In genomic region chr1:29906927-29907326, GRCh38 we compare ENCODE assay signal across 30 cellular contexts.
"Had no signal": no experiment of that assay in that cellular context is flagged by ENCODE, and none has a peak within 500 bp of the region (broad histone marks: within the 10 kb centered on the region; RNA-seq: fewer than 3 reads in every experiment).

No MANE protein-coding gene starts in this region.

- H3K36me3 Mint-ChIP-seq: activated CD8-positive, alpha-beta memory T cell treated with anti-CD3 and anti-CD28 coated beads, Interleukin-2, amount 10 ng/mL, durations not matched to agents 7 days and 5 days; activated naive CD4-positive, alpha-beta T cell treated with anti-CD3 and anti-CD28 coated beads, Interleukin-2, amount 10 ng/mL, durations not matched to agents 7 days and 5 days; activated naive CD4-positive, alpha-beta T cell treated with anti-CD3 and anti-CD28 coated beads, Interleukin-2, amount 50 U/mL, for 24 hours; activated naive CD8-positive, alpha-beta T cell; activated naive CD8-positive, alpha-beta T cell treated with anti-CD3 and anti-CD28 coated beads, Interleukin-2, amount 10 ng/mL, durations not matched to agents 7 days and 5 days; brain had no signal

- H3K4me1 Mint-ChIP-seq: activated B cell treated with CpG ODN at 0.5 μM for 24 hours; activated CD4-positive, alpha-beta memory T cell treated with anti-CD3 and anti-CD28 coated beads, Interleukin-2, amount 10 ng/mL, durations not matched to agents 7 days and 5 days; activated CD4-positive, alpha-beta T cell treated with anti-CD3 and anti-CD28 coated beads, Interleukin-2, amount 10 ng/mL, durations not matched to agents 7 days and 5 days; activated CD8-positive, alpha-beta memory T cell treated with anti-CD3 and anti-CD28 coated beads, Interleukin-2, amount 10 ng/mL, durations not matched to agents 7 days and 5 days; activated naive CD4-positive, alpha-beta T cell treated with anti-CD3 and anti-CD28 coated beads, Interleukin-2, amount 10 ng/mL, durations not matched to agents 7 days and 5 days; activated naive CD4-positive, alpha-beta T cell treated with anti-CD3 and anti-CD28 coated beads, Interleukin-2, amount 50 U/mL, for 24 hours; activated naive CD8-positive, alpha-beta T cell treated with anti-CD3 and anti-CD28 coated beads, Interleukin-2, amount 10 ng/mL, durations not matched to agents 7 days and 5 days; activated naive CD8-positive, alpha-beta T cell treated with anti-CD3 and anti-CD28 coated beads, Interleukin-2, amount 50 U/mL, for 24 hours had no signal

- DNase-seq: activated B cell treated with CpG ODN at 0.5 μM for 24 hours; activated CD4-positive, alpha-beta memory T cell treated with anti-CD3 and anti-CD28 coated beads, Interleukin-2, amount 10 ng/mL, durations not matched to agents 7 days and 5 days; activated CD4-positive, alpha-beta T cell treated with anti-CD3 and anti-CD28 coated beads for 48 hours; activated CD4-positive, alpha-beta T cell treated with anti-CD3 and anti-CD28 coated beads, Interleukin-2, amount 10 ng/mL, durations not matched to agents 7 days and 5 days; activated CD4-positive, alpha-beta T cell treated with anti-CD3 and anti-CD28 coated beads, Interleukin-2, amount 50 U/mL, for 48 hours; activated CD4-positive, CD25-positive, alpha-beta regulatory T cell treated with anti-CD3 and anti-CD28 coated beads, Interleukin-2, amount 50 U/mL, for 72 hours; activated CD8-positive, alpha-beta memory T cell treated with anti-CD3 and anti-CD28 coated beads for 24 hours; activated CD8-positive, alpha-beta memory T cell treated with anti-CD3 and anti-CD28 coated beads, Interleukin-2, amount 10 ng/mL, durations not matched to agents 7 days and 5 days; activated CD8-positive, alpha-beta memory T cell treated with anti-CD3 and anti-CD28 coated beads, Interleukin-2, amount 50 U/mL, for 48 hours; activated CD8-positive, alpha-beta T cell treated with anti-CD3 and anti-CD28 coated beads, Interleukin-2, amount 10 ng/mL, durations not matched to agents 7 days and 5 days; activated effector memory CD4-positive, alpha-beta T cell treated with Interleukin-2 at 50 U/mL for 16 hours; activated gamma-delta T cell; activated naive CD4-positive, alpha-beta T cell treated with anti-CD3 and anti-CD28 coated beads, Interleukin-2, amount 10 ng/mL, durations not matched to agents 7 days and 5 days; activated naive CD4-positive, alpha-beta T cell treated with Interleukin-2 at 50 U/mL for 16 hours; activated naive CD8-positive, alpha-beta T cell treated with anti-CD3 and anti-CD28 coated beads, Interleukin-2, amount 10 ng/mL, durations not matched to agents 7 days and 5 days; activated naive CD8-positive, alpha-beta T cell treated with anti-CD3 and anti-CD28 coated beads, Interleukin-2, amount 50 U/mL, for 24 hours; activated T-cell treated with anti-CD3 and anti-CD28 coated beads, Interleukin-2, amount 50 U/mL, for 24 hours; activated T-cell treated with anti-CD3 and anti-CD28 coated beads, Interleukin-2, amount 50 U/mL, for 48 hours; amygdala; anterior cingulate cortex; central memory CD4-positive, alpha-beta T cell; T-helper 1 cell; T-helper 2 cell; T-helper 9 cell had no signal

- H3K27ac Mint-ChIP-seq: activated B cell treated with CpG ODN at 0.5 μM for 24 hours; activated CD4-positive, alpha-beta memory T cell treated with anti-CD3 and anti-CD28 coated beads, Interleukin-2, amount 10 ng/mL, durations not matched to agents 7 days and 5 days; activated CD4-positive, alpha-beta T cell treated with anti-CD3 and anti-CD28 coated beads, Interleukin-2, amount 10 ng/mL, durations not matched to agents 7 days and 5 days; activated CD8-positive, alpha-beta memory T cell treated with anti-CD3 and anti-CD28 coated beads, Interleukin-2, amount 10 ng/mL, durations not matched to agents 7 days and 5 days; activated CD8-positive, alpha-beta T cell treated with anti-CD3 and anti-CD28 coated beads, Interleukin-2, amount 10 ng/mL, durations not matched to agents 7 days and 5 days; activated naive CD4-positive, alpha-beta T cell treated with anti-CD3 and anti-CD28 coated beads, Interleukin-2, amount 10 ng/mL, durations not matched to agents 7 days and 5 days; activated naive CD4-positive, alpha-beta T cell treated with anti-CD3 and anti-CD28 coated beads, Interleukin-2, amount 50 U/mL, for 24 hours; activated naive CD8-positive, alpha-beta T cell; activated naive CD8-positive, alpha-beta T cell treated with anti-CD3 and anti-CD28 coated beads, Interleukin-2, amount 10 ng/mL, durations not matched to agents 7 days and 5 days; activated naive CD8-positive, alpha-beta T cell treated with anti-CD3 and anti-CD28 coated beads, Interleukin-2, amount 50 U/mL, for 24 hours; activated T-cell treated with anti-CD3 and anti-CD28 coated beads, Interleukin-2, amount 50 U/mL, for 24 hours; activated T-helper 2 cell treated with anti-CD3 and anti-CD28 coated beads, Interferon-gamma antibody, Interleukin-2, Interleukin-4, amounts not matched to agents 10 μg/mL and 5 μg/mL and 100 μg/mL, durations not matched to agents 14 hours and 24 hours and 36 hours; T-helper 1 cell treated with Interleukin-12 subunit alpha and Interleukin-12 subunit beta and Interleukin-4 antibody, amounts not matched to agents 30 μg/mL and 1 μg/mL, for 36 hours; T-helper 2 cell treated with Interferon-gamma antibody and Interleukin-4, amounts not matched to agents 5 μg/mL and 100 μg/mL, for 36 hours had no signal

- H3K9me3 Mint-ChIP-seq: activated B cell treated with CpG ODN at 0.5 μM for 24 hours; activated CD4-positive, alpha-beta memory T cell treated with anti-CD3 and anti-CD28 coated beads, Interleukin-2, amount 10 ng/mL, durations not matched to agents 7 days and 5 days; activated CD4-positive, alpha-beta T cell treated with anti-CD3 and anti-CD28 coated beads, Interleukin-2, amount 10 ng/mL, durations not matched to agents 7 days and 5 days; activated naive CD4-positive, alpha-beta T cell treated with anti-CD3 and anti-CD28 coated beads, Interleukin-2, amount 10 ng/mL, durations not matched to agents 7 days and 5 days; activated naive CD4-positive, alpha-beta T cell treated with anti-CD3 and anti-CD28 coated beads, Interleukin-2, amount 50 U/mL, for 24 hours; activated naive CD8-positive, alpha-beta T cell treated with anti-CD3 and anti-CD28 coated beads, Interleukin-2, amount 10 ng/mL, durations not matched to agents 7 days and 5 days; activated naive CD8-positive, alpha-beta T cell treated with anti-CD3 and anti-CD28 coated beads, Interleukin-2, amount 50 U/mL, for 24 hours; activated T-cell treated with anti-CD3 and anti-CD28 coated beads, Interleukin-2, amount 50 U/mL, for 24 hours; activated T-helper 2 cell treated with anti-CD3 and anti-CD28 coated beads, Interferon-gamma antibody, Interleukin-2, Interleukin-4, amounts not matched to agents 10 μg/mL and 5 μg/mL and 100 μg/mL, durations not matched to agents 14 hours and 24 hours and 36 hours; T-helper 1 cell treated with Interleukin-12 subunit alpha and Interleukin-12 subunit beta and Interleukin-4 antibody, amounts not matched to agents 30 μg/mL and 1 μg/mL, for 36 hours; T-helper 2 cell treated with Interferon-gamma antibody and Interleukin-4, amounts not matched to agents 5 μg/mL and 100 μg/mL, for 36 hours had no signal

- H3K4me3 Mint-ChIP-seq: activated B cell treated with CpG ODN at 0.5 μM for 24 hours; activated CD4-positive, alpha-beta memory T cell treated with anti-CD3 and anti-CD28 coated beads, Interleukin-2, amount 10 ng/mL, durations not matched to agents 7 days and 5 days; activated CD4-positive, alpha-beta T cell treated with anti-CD3 and anti-CD28 coated beads, Interleukin-2, amount 10 ng/mL, durations not matched to agents 7 days and 5 days; activated CD8-positive, alpha-beta memory T cell treated with anti-CD3 and anti-CD28 coated beads, Interleukin-2, amount 10 ng/mL, durations not matched to agents 7 days and 5 days; activated CD8-positive, alpha-beta T cell treated with anti-CD3 and anti-CD28 coated beads, Interleukin-2, amount 10 ng/mL, durations not matched to agents 7 days and 5 days; activated naive CD4-positive, alpha-beta T cell treated with anti-CD3 and anti-CD28 coated beads, Interleukin-2, amount 10 ng/mL, durations not matched to agents 7 days and 5 days; activated naive CD4-positive, alpha-beta T cell treated with anti-CD3 and anti-CD28 coated beads, Interleukin-2, amount 50 U/mL, for 24 hours; activated naive CD8-positive, alpha-beta T cell; activated naive CD8-positive, alpha-beta T cell treated with anti-CD3 and anti-CD28 coated beads, Interleukin-2, amount 10 ng/mL, durations not matched to agents 7 days and 5 days; activated naive CD8-positive, alpha-beta T cell treated with anti-CD3 and anti-CD28 coated beads, Interleukin-2, amount 50 U/mL, for 24 hours; activated T-cell treated with anti-CD3 and anti-CD28 coated beads, Interleukin-2, amount 50 U/mL, for 24 hours; T-helper 1 cell treated with Interleukin-12 subunit alpha and Interleukin-12 subunit beta and Interleukin-4 antibody, amounts not matched to agents 30 μg/mL and 1 μg/mL, for 36 hours; T-helper 2 cell treated with Interferon-gamma antibody and Interleukin-4, amounts not matched to agents 5 μg/mL and 100 μg/mL, for 36 hours had no signal

- ATAC-seq: activated CD8-positive, alpha-beta memory T cell treated with anti-CD3 and anti-CD28 coated beads, Interleukin-2, amount 10 ng/mL, durations not matched to agents 7 days and 5 days; activated CD8-positive, alpha-beta T cell treated with anti-CD3 and anti-CD28 coated beads, Interleukin-2, amount 10 ng/mL, durations not matched to agents 7 days and 5 days; activated naive CD8-positive, alpha-beta T cell treated with anti-CD3 and anti-CD28 coated beads, Interleukin-2, amount 50 U/mL, for 24 hours had no signal
